Comparison of ENCODE assay signal across 8 cellular contexts in genomic region chr4:3291969-3292570, GRCh38. TPM values are rescaled to one million over a fixed set of nuclear protein-coding genes. Genes with fewer than 3 reads are reported as not detected.
DNase-seq lines count a peak whose midpoint lies in the region; ATAC-seq and TF ChIP-seq lines count a peak whose summit lies in the region.

No MANE protein-coding gene starts in this region.

- no peaks in the 10 kb centered on the region for H3K36me3 Mint-ChIP-seq in stimulated activated naive CD8-positive, alpha-beta T cell treated with anti-CD3 and anti-CD28 coated beads, Interleukin-15, Interleukin-2, amounts not matched to agents 100 ng/mL and 50 ng/mL, for 24 hours (ENCODE audit: low read depth)

- peak overlapping the region; percentile 79 for H3K27ac Mint-ChIP-seq in stimulated activated naive CD8-positive, alpha-beta T cell treated with anti-CD3 and anti-CD28 coated beads, Interleukin-15, Interleukin-2, amounts not matched to agents 100 ng/mL and 50 ng/mL, for 24 hours

- peak; percentile 65 for DNase-seq in Ammon's horn (ENCODE audit: low spot score)
- DNase-seq in SK-N-MC (ENCODE audit: low read depth, low spot score) = no peak
- DNase-seq in colonic mucosa = peak; percentile 78
- DNase-seq in left lung = peak; percentile 76 to 92
- DNase-seq in NCI-H510A (lab: John Stamatoyannopoulos, UW) = no peak

- H3K4me3 Mint-ChIP-seq in stimulated activated naive CD8-positive, alpha-beta T cell treated with anti-CD3 and anti-CD28 coated beads, Interleukin-15, Interleukin-2, amounts not matched to agents 100 ng/mL and 50 ng/mL, for 24 hours = peak overlapping the region; percentile 87

- ATAC-seq in GM18907 (IDR thresholded peaks at IDR 0.05; ENCODE audit: unreplicated experiment) (peak; percentile 25), HG03354 (IDR thresholded peaks at IDR 0.05; ENCODE audit: poor library complexity, severe bottlenecking, unreplicated experiment) (peak; percentile 17), left lung (peak; percentile 85)

- no peaks in the 10 kb centered on the region for H3K27me3 ChIP-seq in colonic mucosa
- peaks cover 0 to 23% of the 10 kb centered on the region in 2 donors for H3K27me3 ChIP-seq in left lung

- H3K9ac ChIP-seq in SK-N-MC (ENCODE audit: insufficient read length) = peak overlapping the region; percentile 79
- H3K9ac ChIP-seq in colonic mucosa (ENCODE audit: low read depth in 2 of 2, low read length in 2 of 2) = peak overlapping the region; percentile 78 to 88

- no peak overlapping the region for H3K27ac ChIP-seq in SK-N-MC
- H3K27ac ChIP-seq in colonic mucosa = peak overlapping the region; percentile 96
- H3K27ac ChIP-seq in left lung = peak overlapping the region; percentile 86 to 90

- H3K9me3 Mint-ChIP-seq in stimulated activated naive CD8-positive, alpha-beta T cell treated with anti-CD3 and anti-CD28 coated beads, Interleukin-15, Interleukin-2, amounts not matched to agents 100 ng/mL and 50 ng/mL, for 24 hours = no peaks in the 10 kb centered on the region

- H3K36me3 ChIP-seq in SK-N-MC (ENCODE audit: insufficient read depth, low read length) = no peaks in the 10 kb centered on the region
- no peaks in the 10 kb centered on the region for H3K36me3 ChIP-seq in colonic mucosa
- no peaks in the 10 kb centered on the region for H3K36me3 ChIP-seq in left lung

- intact Hi-C loops in colonic mucosa (cut with DNase I) (no loop called here), left lung (cut with DNase I) (no loop called here)

- no peaks in the 10 kb centered on the region for H3K9me3 ChIP-seq in SK-N-MC (ENCODE audit: low read depth, low read length)
- H3K9me3 ChIP-seq in colonic mucosa = no peaks in the 10 kb centered on the region
- no peaks in the 10 kb centered on the region for H3K9me3 ChIP-seq in left lung

- peaks cover 13% of the 10 kb centered on the region for H3K4me1 Mint-ChIP-seq in stimulated activated naive CD8-positive, alpha-beta T cell treated with anti-CD3 and anti-CD28 coated beads, Interleukin-15, Interleukin-2, amounts not matched to agents 100 ng/mL and 50 ng/mL, for 24 hours (ENCODE audit: low read depth)

- H3K27me3 Mint-ChIP-seq in stimulated activated naive CD8-positive, alpha-beta T cell treated with anti-CD3 and anti-CD28 coated beads, Interleukin-15, Interleukin-2, amounts not matched to agents 100 ng/mL and 50 ng/mL, for 24 hours = peaks cover 23% of the 10 kb centered on the region

- H3K4me1 ChIP-seq in colonic mucosa (peaks cover 2% of the 10 kb centered on the region), left lung (peaks cover 10 to 28% of the 10 kb centered on the region in 2 donors)

- no peak for TF ChIP-seq CTCF in colonic mucosa (IDR thresholded peaks at IDR 0.05)
- TF ChIP-seq CTCF in left lung (IDR thresholded peaks at IDR 0.05) = no peak

- H3K4me3 ChIP-seq in SK-N-MC (peak overlapping the region; percentile 95), colonic mucosa (peak overlapping the region; percentile 74), left lung (peak overlapping the region; percentile 76 to 85)

RNA-seq across cellular contexts. Expression of gene RGS12, which starts 0.8 kb away (rescaled TPM):
- 10 to 100 TPM; 18.0 to 25.7 TPM for total RNA-seq in colonic mucosa
- 10 to 100 TPM; 28.2 to 30.4 TPM for total RNA-seq in left lung

RNA-seq across cellular contexts. Expression of gene MSANTD1, which starts 43.1 kb away (rescaled TPM):
- 1 to 10 TPM in 1 of 2 donors, under 1 TPM in 1; 0.40 to 1.3 TPM for total RNA-seq in colonic mucosa
- total RNA-seq in left lung = 1 to 10 TPM; 1.1 to 1.4 TPM

Comparison
In these comparisons a context has a peak if more than half of its experiments do, and no peak if none do; other contexts are left out.
1. DNase-seq: peak in Ammon's horn (single experiment), colonic mucosa (single experiment) and left lung (2 of 2); none in SK-N-MC (single experiment) and NCI-H510A (single experiment).
2. ATAC-seq: peak in every context shown above with its lines; median percentile 85 in left lung; 25 in GM18907; 17 in HG03354.
3. Peak in every context shown above with its lines, with median percentiles within 50 percentile points of each other: H3K4me3 ChIP-seq.